In the genomic region with DNA sequence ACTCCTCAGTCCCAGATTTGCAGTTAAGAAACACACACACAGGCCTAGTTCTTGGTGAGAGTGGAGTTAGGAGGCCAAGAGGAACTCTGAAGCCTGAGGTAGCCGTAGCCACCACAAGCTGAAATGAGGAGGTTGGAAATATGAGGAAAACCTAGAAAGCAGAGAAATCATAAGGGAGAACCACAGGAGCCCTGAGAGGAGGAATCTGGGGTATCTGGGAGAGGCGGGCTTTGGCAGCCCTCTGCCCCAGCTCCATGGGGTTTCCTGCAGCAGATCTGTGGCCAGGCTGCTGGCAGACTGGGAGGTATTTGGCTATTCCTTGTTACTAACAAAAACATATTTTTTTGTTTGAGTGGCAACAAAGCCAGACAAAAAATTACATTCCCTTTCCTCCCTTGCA, we compare ENCODE assay signal across 34 cellular contexts. TPM values are rescaled to one million over a fixed set of nuclear protein-coding genes. Genes with fewer than 3 reads are reported as not detected.
"Had no signal": no experiment of that assay in that cellular context is flagged by ENCODE, and none has a peak within 500 bp of the region (broad histone marks: within the 10 kb centered on the region; RNA-seq: fewer than 3 reads in every experiment).

No MANE protein-coding gene starts in this region.

- H3K4me3 ChIP-seq: adrenal gland, Peyer's patch, SJSA1 had no signal

- H3K27me3 ChIP-seq: brain microvascular endothelial cell, Peyer's patch, SJSA1 had no signal

- H3K4me3 Mint-ChIP-seq: activated CD4-positive, alpha-beta T cell treated with anti-CD3 and anti-CD28 coated beads, Interleukin-2, amount 10 ng/mL, durations not matched to agents 24 days and 14 days; activated CD8-positive, alpha-beta T cell treated with anti-CD3 and anti-CD28 coated beads for 36 hours; activated T-cell treated with anti-CD3 and anti-CD28 coated beads, Interleukin-2, amount 50 U/mL, for 72 hours; activated T-helper 17 cell treated with anti-CD3 and anti-CD28 coated beads, Interleukin-2, amount 50 U/mL, for 72 hours had no signal

- DNase-seq: activated CD4-positive, alpha-beta T cell treated with anti-CD3 and anti-CD28 coated beads, Interleukin-2, amount 10 ng/mL, durations not matched to agents 24 days and 14 days; activated CD4-positive, alpha-beta T cell treated with anti-CD3 and anti-CD28 coated beads, Interleukin-2, amount 50 U/mL, for 4 hours; activated CD8-positive, alpha-beta T cell treated with anti-CD3 and anti-CD28 coated beads for 36 hours; activated effector memory CD4-positive, alpha-beta T cell treated with anti-CD3 and anti-CD28 coated beads, Interleukin-2, amount 50 U/mL, for 16 hours; activated naive CD4-positive, alpha-beta T cell; activated T-cell treated with anti-CD3 and anti-CD28 coated beads, Interleukin-2, amount 50 U/mL, for 1 hour; activated T-cell treated with anti-CD3 and anti-CD28 coated beads, Interleukin-2, amount 50 U/mL, for 72 hours; adrenal gland; brain microvascular endothelial cell; central memory CD4-positive, alpha-beta T cell; MM.1S; MV-4-11; NCI-H1092; NCI-H1436 treated with DMSO at 0.1 percent for 48 hours; NCI-H1694 treated with DMSO at 0.1 percent for 48 hours; NCI-H2029; NCI-H510A; NCI-H526; NCI-H748 treated with DMSO at 0.1 percent for 48 hours; NK-92 treated with Interleukin-12 subunit alpha and Interleukin-12 subunit beta, amount 100 ng/mL, for 24 hours; PC-3; Peyer's patch; RPMI8226; SHP77 treated with DMSO at 0.1 percent for 48 hours; SW 1271; T-helper 1 cell; T-helper 2 cell; T-helper 9 cell; WERI-Rb-1 had no signal

- H3K27ac Mint-ChIP-seq: activated CD4-positive, alpha-beta T cell treated with anti-CD3 and anti-CD28 coated beads, Interleukin-2, amount 10 ng/mL, durations not matched to agents 24 days and 14 days; activated CD8-positive, alpha-beta T cell treated with anti-CD3 and anti-CD28 coated beads for 36 hours; activated naive CD4-positive, alpha-beta T cell treated with anti-CD3 and anti-CD28 coated beads, Interleukin-2, amount 50 U/mL, for 72 hours; activated T-cell treated with anti-CD3 and anti-CD28 coated beads, Interleukin-2, amount 50 U/mL, for 72 hours; activated T-helper 17 cell treated with anti-CD3 and anti-CD28 coated beads, Interleukin-2, amount 50 U/mL, for 72 hours had no signal

- H3K27ac ChIP-seq: adrenal gland, brain microvascular endothelial cell, KMS-11, Peyer's patch, SJSA1, WERI-Rb-1 had no signal

- H3K4me1 ChIP-seq: adrenal gland, Peyer's patch, SJSA1 had no signal

- H3K36me3 ChIP-seq: adrenal gland, brain microvascular endothelial cell, Peyer's patch, SJSA1 had no signal

- H3K9ac ChIP-seq: KMS-11 had no signal

- H3K4me1 Mint-ChIP-seq: activated T-helper 17 cell treated with anti-CD3 and anti-CD28 coated beads, Interleukin-2, amount 50 U/mL, for 72 hours had no signal

- H3K9me3 ChIP-seq: adrenal gland, Peyer's patch, SJSA1 had no signal

- H3K4me2 ChIP-seq: KMS-11 had no signal

- H3K9me3 Mint-ChIP-seq: activated CD4-positive, alpha-beta T cell treated with anti-CD3 and anti-CD28 coated beads, Interleukin-2, amount 10 ng/mL, durations not matched to agents 24 days and 14 days; activated CD8-positive, alpha-beta T cell treated with anti-CD3 and anti-CD28 coated beads for 36 hours had no signal

RNA-seq across cellular contexts. Expression of a gene that starts 11.0 kb away (rescaled TPM):
- total RNA-seq: activated CD4-positive, alpha-beta T cell treated with anti-CD3 and anti-CD28 coated beads, Interleukin-2, amount 10 ng/mL, durations not matched to agents 24 days and 14 days; activated CD8-positive, alpha-beta memory T cell treated with anti-CD3 and anti-CD28 coated beads for 36 hours; activated CD8-positive, alpha-beta T cell treated with anti-CD3 and anti-CD28 coated beads for 36 hours; activated naive CD4-positive, alpha-beta T cell treated with anti-CD3 and anti-CD28 coated beads, Interleukin-2, amount 50 U/mL, for 72 hours; activated T-cell treated with anti-CD3 and anti-CD28 coated beads, Interleukin-2, amount 50 U/mL, for 72 hours; activated T-helper 17 cell treated with anti-CD3 and anti-CD28 coated beads, Interleukin-2, amount 50 U/mL, for 72 hours; PC-3; Peyer's patch had no signal
- polyA plus RNA-seq: adrenal gland had no signal
